14 cellular contexts compared by ENCODE assay signal in the genomic region with DNA sequence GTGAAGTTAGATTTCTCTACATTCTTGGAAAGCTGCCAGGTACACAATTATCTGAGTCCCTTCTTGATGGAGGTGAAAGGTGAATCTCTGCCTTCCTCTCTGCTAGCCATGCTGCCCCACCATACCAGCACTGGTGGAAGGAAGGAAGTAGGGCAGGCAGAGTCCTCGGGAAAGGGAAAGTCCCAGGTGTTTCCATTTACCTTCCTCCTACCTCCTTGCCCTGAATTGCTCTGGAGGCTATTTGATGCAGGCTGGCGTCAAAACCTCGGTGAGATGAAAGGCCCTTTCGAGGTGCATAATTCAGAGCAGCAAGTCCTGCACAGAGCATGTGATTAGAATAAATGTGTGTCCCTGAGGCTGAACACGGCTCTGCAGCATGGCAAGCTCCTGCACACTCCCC.
A peak's percentile ranks its signal among the peaks of the same experiment; 100 is the strongest.
DNase-seq lines count a peak whose midpoint lies in the region; ATAC-seq, FAIRE-seq and TF ChIP-seq lines count a peak whose summit lies in the region.
"Had no signal": no experiment of that assay in that cellular context is flagged by ENCODE, and none has a peak within 500 bp of the region (broad histone marks: within the 10 kb centered on the region; RNA-seq: fewer than 3 reads in every experiment).

No MANE protein-coding gene starts in this region.

- ATAC-seq in K562: no peak
- ATAC-seq: A549 had no signal

- in situ Hi-C loops in K562 (cut with MboI): no loop called here

- TF ChIP-seq EP300 in K562 (IDR thresholded peaks at IDR 0.05; ENCODE audit: low read length): no peak

- no peaks in the 10 kb centered on the region for H3K9me1 ChIP-seq in K562 (ENCODE audit: control insufficient read depth, insufficient read depth, low read length)

- no peak for TF ChIP-seq POLR2A in K562 (conservative IDR thresholded peaks at IDR 0.05)

- H3K4me3 ChIP-seq in BLaER1 treated with 17β-estradiol and CSF1 and Interleukin-3, amounts not matched to agents 10 nM and 100 nM: no peak overlapping the region
- H3K4me3 ChIP-seq in K562: no peak overlapping the region
- H3K4me3 ChIP-seq: A549 had no signal

- peak overlapping the region in 6 of 11 experiments; percentile 5 to 47 (median 32); a peak in 9 of 22 replicates for H3K4me2 ChIP-seq in BLaER1 treated with 17β-estradiol and CSF1 and Interleukin-3, amounts not matched to agents 10 nM and 100 nM
- no peak overlapping the region for H3K4me2 ChIP-seq in K562 (ENCODE audit: insufficient read depth, low read length)
- H3K4me2 ChIP-seq: A549 had no signal

- no peak for DNase-seq in K562 (ENCODE audit: extremely low read depth in 1 of 4, low spot score in 3 of 4)
- DNase-seq in neural crest cell (ENCODE audit: low read depth, low spot score): no peak
- no peak for DNase-seq in OCI-M1 (lab: John Stamatoyannopoulos, UW)
- DNase-seq in NCI-H187 (lab: John Stamatoyannopoulos, UW): no peak
- no peak for DNase-seq in NCI-H2171 treated with DMSO at 0.1 percent for 48 hours (lab: John Stamatoyannopoulos, UW)
- DNase-seq: CD4-positive, CD25-positive, alpha-beta regulatory T cell; DMS53; GF-D8; HCEC 1CT; HFFc6 had no signal

- intact Hi-C loops in K562 (cut with micrococcal nuclease): no loop called here

- no peaks in the 10 kb centered on the region for H3K27me3 Mint-ChIP-seq in neural crest cell (ENCODE audit: low read depth)
- H3K27me3 Mint-ChIP-seq: CD4-positive, CD25-positive, alpha-beta regulatory T cell had no signal

- no peaks in the 10 kb centered on the region for H4K20me1 ChIP-seq in BLaER1 treated with 17β-estradiol and CSF1 and Interleukin-3, amounts not matched to agents 10 nM and 100 nM
- H4K20me1 ChIP-seq in K562 (replicated peaks; ENCODE audit: control insufficient read depth, insufficient read depth, low read length): no peaks in the 10 kb centered on the region

- no peak overlapping the region for H3K4me3 Mint-ChIP-seq in neural crest cell
- H3K4me3 Mint-ChIP-seq: CD4-positive, CD25-positive, alpha-beta regulatory T cell; HFFc6 had no signal

- H3K27ac ChIP-seq in BLaER1 treated with 17β-estradiol and CSF1 and Interleukin-3, amounts not matched to agents 10 nM and 100 nM: no peak overlapping the region
- no peak overlapping the region for H3K27ac ChIP-seq in K562 (ENCODE audit: extremely low read depth, low read depth, low read length)
- H3K27ac ChIP-seq: A549 had no signal

- H3K27ac Mint-ChIP-seq in neural crest cell (ENCODE audit: unreplicated experiment): peak overlapping the region; percentile 85
- H3K27ac Mint-ChIP-seq: CD4-positive, CD25-positive, alpha-beta regulatory T cell; HFFc6 had no signal

- peaks cover 13 to 19% (median 16%) of the 10 kb centered on the region in 11 experiments for H3K9me3 ChIP-seq in BLaER1 treated with 17β-estradiol and CSF1 and Interleukin-3, amounts not matched to agents 10 nM and 100 nM (replicated peaks in 1 of 11)
- H3K9me3 ChIP-seq in K562 (replicated peaks; ENCODE audit: control insufficient read depth, insufficient read depth, low read depth, low read length): no peaks in the 10 kb centered on the region
- H3K9me3 ChIP-seq: A549 had no signal

- no peaks in the 10 kb centered on the region for H3K27me3 ChIP-seq in BLaER1 treated with 17β-estradiol and CSF1 and Interleukin-3, amounts not matched to agents 10 nM and 100 nM
- H3K27me3 ChIP-seq in K562 (ENCODE audit: control insufficient read depth in 2 of 2, insufficient read depth in 2 of 2, low read length in 2 of 2): peaks cover 2 to 9% of the 10 kb centered on the region in 2 experiments; a peak in 1 of 5 replicates

- BruUV-seq in K562 (replicated peaks; lab: Mats Ljungman, UMichigan): no TSS peak

- H3K79me2 ChIP-seq in K562 (ENCODE audit: control insufficient read depth, insufficient read depth, low read length): no peaks in the 10 kb centered on the region

- CTCF ChIA-PET in K562 (lab: Yijun Ruan, JAX; ENCODE audit: low intra/inter-chr PET ratio): no interaction called here

- 0% methylated on average over 5 of the region's 5 CpGs for WGBS in K562 (ENCODE audit: insufficient coverage, low coverage, missing lambda C conversion rate)

- no peaks in the 10 kb centered on the region for H3K4me1 Mint-ChIP-seq in neural crest cell
- H3K4me1 Mint-ChIP-seq: CD4-positive, CD25-positive, alpha-beta regulatory T cell had no signal

- peaks cover 3% of the 10 kb centered on the region for H3K9me3 Mint-ChIP-seq in neural crest cell
- H3K9me3 Mint-ChIP-seq: HFFc6 had no signal

- H3K9ac ChIP-seq in BLaER1 treated with 17β-estradiol and CSF1 and Interleukin-3, amounts not matched to agents 10 nM and 100 nM: no peak overlapping the region
- no peak overlapping the region for H3K9ac ChIP-seq in K562 (ENCODE audit: insufficient read depth in 1 of 2, low read depth in 2 of 2, low read length in 2 of 2)

- no peak for TF ChIP-seq RAD21 in K562 (CRISPR knock-in tag; conservative IDR thresholded peaks at IDR 0.05 in 1 of 2, IDR thresholded peaks at IDR 0.05 in 1 of 2)

- H3K4me1 ChIP-seq in BLaER1 treated with 17β-estradiol and CSF1 and Interleukin-3, amounts not matched to agents 10 nM and 100 nM: peaks cover 0 to 38% (median 19%) of the 10 kb centered on the region in 10 experiments; a peak in 11 of 20 replicates
- H3K4me1 ChIP-seq in K562 (replicated peaks in 1 of 2; ENCODE audit: control insufficient read depth in 2 of 2, insufficient read depth in 2 of 2, low read length in 2 of 2): peaks cover 3 to 4% of the 10 kb centered on the region in 2 experiments; a peak in 1 of 5 replicates
- H3K4me1 ChIP-seq: A549 had no signal

- H3K36me3 Mint-ChIP-seq in neural crest cell (ENCODE audit: low read depth): no peaks in the 10 kb centered on the region
- H3K36me3 Mint-ChIP-seq: CD4-positive, CD25-positive, alpha-beta regulatory T cell had no signal

- no peak overlapping the region for H2AFZ ChIP-seq in K562 (ENCODE audit: low read depth, low read length)

- FAIRE-seq in K562 (lab: Jason Lieb, UNC): no peak
- FAIRE-seq: A549, GM19239, H1 had no signal

- no peaks in the 10 kb centered on the region; a peak in 1 of 22 replicates for H3K36me3 ChIP-seq in BLaER1 treated with 17β-estradiol and CSF1 and Interleukin-3, amounts not matched to agents 10 nM and 100 nM
- no peaks in the 10 kb centered on the region for H3K36me3 ChIP-seq in K562 (ENCODE audit: control insufficient read depth, insufficient read depth, low read length)

- POLR2A ChIA-PET in K562 (lab: Yijun Ruan, JAX): no interaction called here

- TF ChIP-seq CTCF in K562 (IDR thresholded peaks at IDR 0.05 in 2 of 3, conservative IDR thresholded peaks at IDR 0.05 in 1 of 3; ENCODE audit: insufficient read depth in 2 of 3, low read depth in 1 of 3, low read length in 3 of 3) (no peak), neural crest cell (conservative IDR thresholded peaks at IDR 0.05) (no peak)

TF ChIP-seq in K562, 482 proteins besides CTCF, POLR2A, EP300 and RAD21:
- no peak for TF ChIP-seq ZZZ3 (IDR thresholded peaks at IDR 0.05)
- TF ChIP-seq NFIC (IDR thresholded peaks at IDR 0.05): peak; percentile 32; the same call in 1 of the 2 replicates
